In genomic region chr9:133333566-133333965, GRCh38 we compare ENCODE assay signal across 12 cellular contexts. TPM values are rescaled to one million over a fixed set of nuclear protein-coding genes. Genes with fewer than 3 reads are reported as not detected.
DNase-seq lines count a peak whose midpoint lies in the region; ATAC-seq and TF ChIP-seq lines count a peak whose summit lies in the region.
"Had no signal": no experiment of that assay in that cellular context is flagged by ENCODE, and none has a peak within 500 bp of the region (broad histone marks: within the 10 kb centered on the region; RNA-seq: fewer than 3 reads in every experiment).

No MANE protein-coding gene starts in this region.

- H3K27ac Mint-ChIP-seq in activated CD4-positive, alpha-beta T cell treated with anti-CD3 and anti-CD28 coated beads for 36 hours = peak overlapping the region; percentile 48
- H3K27ac Mint-ChIP-seq in brain = peak overlapping the region in 1 of 5 experiments; percentile 61
- H3K27ac Mint-ChIP-seq in nephron = no peak overlapping the region
- H3K27ac Mint-ChIP-seq: IgD-negative memory B cell had no signal

- ATAC-seq in activated CD4-positive, alpha-beta T cell treated with anti-CD3 and anti-CD28 coated beads for 36 hours = no peak

- CTCF ChIA-PET in activated CD4-positive, alpha-beta T cell treated with anti-CD3 and anti-CD28 coated beads for 36 hours (lab: Charles Lee) = interaction anchor here (0.5 to 1.1 kb wide), 2 partner anchors 27 to 147 kb away, joined by 3 to 4 read pairs; no protein-coding TSS in a partner anchor

- peak overlapping the region; percentile 86 for H3K4me3 Mint-ChIP-seq in activated CD4-positive, alpha-beta T cell treated with anti-CD3 and anti-CD28 coated beads for 36 hours
- H3K4me3 Mint-ChIP-seq in brain = peak overlapping the region in 4 of 5 experiments; percentile 39 to 98 (median 72)
- peak overlapping the region; percentile 31 to 60 (median 48) for H3K4me3 Mint-ChIP-seq in nephron

- H3K36me3 Mint-ChIP-seq in activated CD4-positive, alpha-beta T cell treated with anti-CD3 and anti-CD28 coated beads for 36 hours (ENCODE audit: low read depth) = peaks cover 46% of the 10 kb centered on the region
- H3K36me3 Mint-ChIP-seq in brain (peaks cover 58% of the 10 kb centered on the region), nephron (ENCODE audit: low read depth) (peaks cover 46% of the 10 kb centered on the region)

- H3K9me3 Mint-ChIP-seq in activated CD4-positive, alpha-beta T cell treated with anti-CD3 and anti-CD28 coated beads for 36 hours (ENCODE audit: low read depth) = no peaks in the 10 kb centered on the region
- H3K9me3 Mint-ChIP-seq in brain (peaks cover 0 to 10% (median 0%) of the 10 kb centered on the region in 5 experiments), nephron (no peaks in the 10 kb centered on the region)
- H3K9me3 Mint-ChIP-seq: IgD-negative memory B cell had no signal

- TF ChIP-seq CTCF in LNCaP clone FGC (IDR thresholded peaks at IDR 0.05; ENCODE audit: control insufficient read depth, extremely low read depth, insufficient read depth) (no peak), brain (conservative IDR thresholded peaks at IDR 0.05) (no peak), nephron (IDR thresholded peaks at IDR 0.05; ENCODE audit: unreplicated experiment in 3 of 3) (no peak)

- POLR2A ChIA-PET in activated CD4-positive, alpha-beta T cell treated with anti-CD3 and anti-CD28 coated beads for 36 hours (lab: Charles Lee) = interaction anchor here (1.2 kb wide), 1 partner anchor 14 kb away, joined by 3 read pairs; the partner anchor contains the start of genes MED22 and RPL7A

- H3K27me3 Mint-ChIP-seq in activated CD4-positive, alpha-beta T cell treated with anti-CD3 and anti-CD28 coated beads for 36 hours = no peaks in the 10 kb centered on the region
- H3K27me3 Mint-ChIP-seq in brain (peaks cover 11% of the 10 kb centered on the region), nephron (ENCODE audit: low read depth) (no peaks in the 10 kb centered on the region)
- H3K27me3 Mint-ChIP-seq: IgD-negative memory B cell had no signal

- H3K4me3 ChIP-seq in LNCaP clone FGC (ENCODE audit: low read depth, low read length) = peak overlapping the region; percentile 83

- DNase-seq in activated CD4-positive, alpha-beta T cell treated with anti-CD3 and anti-CD28 coated beads for 36 hours = no peak
- DNase-seq in activated CD4-positive, alpha-beta T cell treated with anti-CD3 and anti-CD28 coated beads for 1 hour = no peak
- DNase-seq in LNCaP clone FGC (ENCODE audit: low read depth) (no peak), SK-N-DZ (ENCODE audit: low spot score) (no peak), NCI-H1092 treated with DMSO at 0.1 percent for 48 hours (lab: John Stamatoyannopoulos, UW) (no peak), GOT3 (lab: John Stamatoyannopoulos, UW) (no peak)
- DNase-seq: activated CD4-positive, alpha-beta T cell treated with anti-CD3 and anti-CD28 coated beads, Interleukin-2, amount 50 U/mL, for 1 hour; dermis blood vessel endothelial cell; NCI-H1417 treated with DMSO at 0.1 percent for 48 hours had no signal

- intact Hi-C loops in activated CD4-positive, alpha-beta T cell treated with anti-CD3 and anti-CD28 coated beads for 36 hours (cut with DNase I, micrococcal nuclease) = loop anchor here (5.0 to 10.0 kb wide), 2 partner anchors 41 to 149 kb away; no protein-coding TSS in a partner anchor

- H3K4me1 Mint-ChIP-seq in activated CD4-positive, alpha-beta T cell treated with anti-CD3 and anti-CD28 coated beads for 36 hours = peaks cover 28% of the 10 kb centered on the region
- H3K4me1 Mint-ChIP-seq in brain (peaks cover 35% of the 10 kb centered on the region), nephron (peaks cover 14% of the 10 kb centered on the region)

RNA-seq across cellular contexts. Expression of gene SURF6, which starts 2.4 kb away (rescaled TPM):
- total RNA-seq in activated CD4-positive, alpha-beta T cell treated with anti-CD3 and anti-CD28 coated beads for 36 hours = 10 to 100 TPM; 22.4 to 24.3 TPM
- 24.4 TPM for polyA plus RNA-seq in brain (ENCODE audit: insufficient read depth, low read depth, low replicate concordance)
- polyA plus RNA-seq in SK-N-DZ (2014; cell fraction: cytosol; rRNA removed) = 10.4 and 34.6 TPM in 2 replicates
- polyA plus RNA-seq in SK-N-DZ (2014; cell fraction: nucleus; rRNA removed) = 22.5 and 30.9 TPM in 2 replicates

RNA-seq across cellular contexts. Expression of gene MED22, which starts 14.4 kb away (rescaled TPM):
- 10 to 100 TPM; 22.9 to 26.4 TPM for total RNA-seq in activated CD4-positive, alpha-beta T cell treated with anti-CD3 and anti-CD28 coated beads for 36 hours
- polyA plus RNA-seq in brain (ENCODE audit: insufficient read depth, low read depth, low replicate concordance) = 37.7 TPM
- 53.3 and 56.1 TPM in 2 replicates for polyA plus RNA-seq in SK-N-DZ (2014; cell fraction: cytosol; rRNA removed)
- 84.4 and 89.6 TPM in 2 replicates for polyA plus RNA-seq in SK-N-DZ (2014; cell fraction: nucleus; rRNA removed)

RNA-seq across cellular contexts. Expression of gene RPL7A, which starts 14.5 kb away (rescaled TPM):
- total RNA-seq in activated CD4-positive, alpha-beta T cell treated with anti-CD3 and anti-CD28 coated beads for 36 hours = 1,000 to 10,000 TPM; 3,179 to 3,246 TPM
- polyA plus RNA-seq in brain (ENCODE audit: insufficient read depth, low read depth, low replicate concordance) = 5,503 TPM
- 3,794 and 4,325 TPM in 2 replicates for polyA plus RNA-seq in SK-N-DZ (2014; cell fraction: cytosol; rRNA removed)
- 2,303 and 2,962 TPM in 2 replicates for polyA plus RNA-seq in SK-N-DZ (2014; cell fraction: nucleus; rRNA removed)

RNA-seq across cellular contexts. Expression of gene SURF1, which starts 22.7 kb away (rescaled TPM):
- total RNA-seq in activated CD4-positive, alpha-beta T cell treated with anti-CD3 and anti-CD28 coated beads for 36 hours = 10 to 100 TPM; 17.4 to 29.1 TPM
- polyA plus RNA-seq in brain (ENCODE audit: insufficient read depth, low read depth, low replicate concordance) = 104 TPM
- 14.1 and 21.0 TPM in 2 replicates for polyA plus RNA-seq in SK-N-DZ (2014; cell fraction: cytosol; rRNA removed)
- polyA plus RNA-seq in SK-N-DZ (2014; cell fraction: nucleus; rRNA removed) = 32.0 and 33.8 TPM in 2 replicates

RNA-seq across cellular contexts. Expression of gene SURF2, which starts 22.8 kb away (rescaled TPM):
- 10 to 100 TPM; 17.3 to 21.8 TPM for total RNA-seq in activated CD4-positive, alpha-beta T cell treated with anti-CD3 and anti-CD28 coated beads for 36 hours
- 75.0 TPM for polyA plus RNA-seq in brain (ENCODE audit: insufficient read depth, low read depth, low replicate concordance)
- 27.7 and 154 TPM in 2 replicates for polyA plus RNA-seq in SK-N-DZ (2014; cell fraction: cytosol; rRNA removed)
- polyA plus RNA-seq in SK-N-DZ (2014; cell fraction: nucleus; rRNA removed) = 15.5 and 28.1 TPM in 2 replicates
